In genomic region chr7:149261829-149262617, GRCh38 we compare ENCODE assay signal across 8 cellular contexts. TPM values are rescaled to one million over a fixed set of nuclear protein-coding genes. Genes with fewer than 3 reads are reported as not detected.
DNase-seq lines count a peak whose midpoint lies in the region; ATAC-seq and TF ChIP-seq lines count a peak whose summit lies in the region.

TSS of gene ZNF783 (plus strand) at chr7:149262196. CDS start at chr7:149262334, 138 bp downstream.

- H3K4me1 Mint-ChIP-seq in activated T-helper 17 cell treated with anti-CD3 and anti-CD28 coated beads, Interleukin-2, amount 50 U/mL, for 72 hours = peaks cover 23% of the 10 kb centered on the region
- H3K4me1 Mint-ChIP-seq in nephron = peaks cover 7% of the 10 kb centered on the region

- DNase-seq in DND-41 (peak; percentile 81), Peyer's patch (peak; percentile 85 to 96 (median 91)), fibroblast of pulmonary artery (ENCODE audit: low read depth) (peak; percentile 92)
- peak; percentile 85 for DNase-seq in Jurkat, Clone E6-1 (ENCODE audit: low read depth, low spot score)
- DNase-seq in stimulated activated naive CD8-positive, alpha-beta T cell treated with anti-CD3 and anti-CD28 coated beads, Interleukin-15, Interleukin-2, amounts not matched to agents 100 U/mL and 50 U/mL, for 24 hours = peak; percentile 86

- H3K79me2 ChIP-seq in DND-41 (ENCODE audit: insufficient read depth, low read length) = no peaks in the 10 kb centered on the region

- H3K9me3 Mint-ChIP-seq in activated T-helper 17 cell treated with anti-CD3 and anti-CD28 coated beads, Interleukin-2, amount 50 U/mL, for 72 hours = no peaks in the 10 kb centered on the region
- no peaks in the 10 kb centered on the region for H3K9me3 Mint-ChIP-seq in nephron

- H3K27me3 ChIP-seq in DND-41 (ENCODE audit: insufficient read depth, low read length, poor library complexity) (no peaks in the 10 kb centered on the region), Peyer's patch (no peaks in the 10 kb centered on the region)

- peak within 1 kb of the TSS; percentile 64 for H3K9ac ChIP-seq in DND-41 (ENCODE audit: low read depth, low read length)

- H3K4me3 ChIP-seq in DND-41 (ENCODE audit: low read depth in 1 of 2, low read length in 2 of 2) = peak within 1 kb of the TSS; percentile 21 to 54; a peak in 3 of 4 replicates
- H3K4me3 ChIP-seq in Jurkat, Clone E6-1 (ENCODE audit: low read length) = peak within 1 kb of the TSS; percentile 74
- peak within 1 kb of the TSS; percentile 49 to 89 (median 75) for H3K4me3 ChIP-seq in Peyer's patch
- peak within 1 kb of the TSS; percentile 58 for H3K4me3 ChIP-seq in fibroblast of pulmonary artery (replicated peaks; ENCODE audit: low read depth, low read length)

- peak within 1 kb of the TSS; percentile 95 for H2AFZ ChIP-seq in DND-41 (ENCODE audit: low read depth, low read length)

- H3K36me3 Mint-ChIP-seq in activated T-helper 17 cell treated with anti-CD3 and anti-CD28 coated beads, Interleukin-2, amount 50 U/mL, for 72 hours (ENCODE audit: low read depth) = peaks cover 42% of the 10 kb centered on the region
- H3K36me3 Mint-ChIP-seq in nephron (ENCODE audit: low read depth) = peaks cover 23% of the 10 kb centered on the region

- peak within 1 kb of the TSS; percentile 49 for H3K27ac ChIP-seq in DND-41 (ENCODE audit: low read length)
- H3K27ac ChIP-seq in Peyer's patch = peak within 1 kb of the TSS; percentile 79 to 98 (median 90)

- H4K20me1 ChIP-seq in DND-41 (ENCODE audit: insufficient read depth, low read length) = no peaks in the 10 kb centered on the region

- peak; percentile 94 for ATAC-seq in DND-41 (ENCODE audit: insufficient read depth, low read depth)
- ATAC-seq in GM21619 (IDR thresholded peaks at IDR 0.05; ENCODE audit: unreplicated experiment) = peak; percentile 81
- peak; percentile 80 for ATAC-seq in activated T-helper 17 cell treated with anti-CD3 and anti-CD28 coated beads, Interleukin-2, amount 50 U/mL, for 72 hours (replicated peaks)
- peak; percentile 89 for ATAC-seq in stimulated activated naive CD8-positive, alpha-beta T cell treated with anti-CD3 and anti-CD28 coated beads, Interleukin-15, Interleukin-2, amounts not matched to agents 100 U/mL and 50 U/mL, for 24 hours

- H3K9me3 ChIP-seq in DND-41 (ENCODE audit: insufficient read depth, low read length, severe bottlenecking) (no peaks in the 10 kb centered on the region), Peyer's patch (no peaks in the 10 kb centered on the region)

- H3K4me2 ChIP-seq in DND-41 (ENCODE audit: insufficient read depth, low read length) = peak within 1 kb of the TSS; percentile 72

- H3K4me1 ChIP-seq in DND-41 (ENCODE audit: insufficient read depth, low read length) (peaks cover 21% of the 10 kb centered on the region), Peyer's patch (peaks cover 0 to 10% (median 2%) of the 10 kb centered on the region in 4 donors)

- no peak for TF ChIP-seq POLR2A in Peyer's patch (IDR thresholded peaks at IDR 0.05)

- H3K36me3 ChIP-seq in DND-41 (ENCODE audit: insufficient read depth, low read length) (peaks cover 9% of the 10 kb centered on the region; the same call in 1 of the 2 replicates), Peyer's patch (peaks cover 0 to 9% (median 0%) of the 10 kb centered on the region in 3 donors)

- H3K27me3 Mint-ChIP-seq in activated T-helper 17 cell treated with anti-CD3 and anti-CD28 coated beads, Interleukin-2, amount 50 U/mL, for 72 hours = no peaks in the 10 kb centered on the region
- H3K27me3 Mint-ChIP-seq in nephron (ENCODE audit: low read depth) = no peaks in the 10 kb centered on the region

- H3K4me3 Mint-ChIP-seq in activated T-helper 17 cell treated with anti-CD3 and anti-CD28 coated beads, Interleukin-2, amount 50 U/mL, for 72 hours = peak within 1 kb of the TSS; percentile 78
- H3K4me3 Mint-ChIP-seq in nephron = peak within 1 kb of the TSS; percentile 88 to 90 (median 89)

- peak within 1 kb of the TSS; percentile 93 for H3K27ac Mint-ChIP-seq in activated T-helper 17 cell treated with anti-CD3 and anti-CD28 coated beads, Interleukin-2, amount 50 U/mL, for 72 hours
- peak within 1 kb of the TSS; percentile 92 to 97 (median 94) for H3K27ac Mint-ChIP-seq in nephron

- peak; percentile 85 for TF ChIP-seq CTCF in DND-41 (IDR thresholded peaks at IDR 0.05; ENCODE audit: borderline replicate concordance, extremely low read depth, low read length, poor library complexity, severe bottlenecking)
- TF ChIP-seq CTCF in Peyer's patch (IDR thresholded peaks at IDR 0.05) = peak; percentile 87 to 97 (median 95)
- TF ChIP-seq CTCF in fibroblast of pulmonary artery (IDR thresholded peaks at IDR 0.05; ENCODE audit: low read length, missing control alignments) = peak; percentile 28
- peak; percentile 85 to 88 (median 86) for TF ChIP-seq CTCF in nephron (IDR thresholded peaks at IDR 0.05; ENCODE audit: unreplicated experiment in 3 of 3)

RNA-seq across cellular contexts. Expression of gene ZNF783, which starts in this region (rescaled TPM):
- polyA plus RNA-seq in Jurkat, Clone E6-1 (2012; ENCODE audit: insufficient read depth, insufficient read length) = 20.0 TPM
- total RNA-seq in Peyer's patch = 10 to 100 TPM; 10.7 to 86.6 (median 24.9) TPM
- total RNA-seq in activated T-helper 17 cell treated with anti-CD3 and anti-CD28 coated beads, Interleukin-2, amount 50 U/mL, for 72 hours = 10 to 100 TPM; 12.7 to 17.3 TPM

Comparison
In these comparisons a context has a peak if more than half of its experiments do, and no peak if none do; other contexts are left out.
1. Peak in every context shown above with its lines: DNase-seq, ATAC-seq, H3K4me3 ChIP-seq and H3K27ac ChIP-seq.
2. CTCF ChIP-seq: peak in every context shown above with its lines; median percentile 95 in Peyer's patch; 86 in nephron; 85 in DND-41; 28 in fibroblast of pulmonary artery.